In the genomic region with DNA sequence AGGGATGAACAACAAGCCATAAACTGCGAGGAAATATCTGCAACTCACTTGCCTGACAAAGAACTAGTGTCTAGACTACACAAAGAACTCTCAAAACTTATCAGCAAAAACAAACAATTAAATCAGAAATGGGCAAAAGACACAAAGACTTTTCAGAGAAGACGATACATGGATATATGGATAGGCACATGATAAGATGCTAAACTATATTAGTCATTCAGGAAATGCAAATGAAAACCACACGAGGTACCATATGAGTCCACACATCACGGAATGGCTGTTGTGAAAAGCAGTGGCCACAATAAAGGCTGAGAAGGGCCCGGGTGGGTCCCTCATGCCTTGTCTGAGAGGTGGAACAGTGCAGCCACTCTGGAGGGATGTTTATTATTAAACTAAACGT, we compare ENCODE assay signal across 19 cellular contexts.
DNase-seq lines count a peak whose midpoint lies in the region; ATAC-seq lines count a peak whose summit lies in the region.
"Had no signal": no experiment of that assay in that cellular context is flagged by ENCODE, and none has a peak within 500 bp of the region (broad histone marks: within the 10 kb centered on the region; RNA-seq: fewer than 3 reads in every experiment).

No MANE protein-coding gene starts in this region.

- no peaks in the 10 kb centered on the region for H3K9me3 ChIP-seq in SJCRH30 (replicated peaks)
- H3K9me3 ChIP-seq: thoracic aorta had no signal

- no peak overlapping the region for H3K4me3 ChIP-seq in SJCRH30
- H3K4me3 ChIP-seq: thoracic aorta had no signal

- no peaks in the 10 kb centered on the region for H3K36me3 ChIP-seq in SJCRH30
- H3K36me3 ChIP-seq: thoracic aorta had no signal

- no peak overlapping the region for H3K27ac Mint-ChIP-seq in activated naive CD8-positive, alpha-beta T cell treated with anti-CD3 and anti-CD28 coated beads, Interleukin-2, amount 50 U/mL, for 24 hours
- H3K27ac Mint-ChIP-seq in activated naive CD8-positive, alpha-beta T cell treated with anti-CD3 and anti-CD28 coated beads for 36 hours = no peak overlapping the region
- H3K27ac Mint-ChIP-seq: activated B cell treated with CpG ODN at 0.5 μM for 24 hours; effector memory CD8-positive, alpha-beta T cell; nephron progenitor cell; T-helper 17 cell had no signal

- no peak for DNase-seq in activated naive CD8-positive, alpha-beta T cell treated with anti-CD3 and anti-CD28 coated beads, Interleukin-2, amount 50 U/mL, for 24 hours
- DNase-seq in activated naive CD8-positive, alpha-beta T cell treated with anti-CD3 and anti-CD28 coated beads for 36 hours = no peak
- DNase-seq in stimulated activated CD4-positive, alpha-beta T cell treated with anti-CD3 and anti-CD28 coated beads, TNF-alpha, amount 100 ng/mL, for 48 hours (ENCODE audit: low read depth in 3 of 3) = peak; percentile 2 to 4 (median 3)
- DNase-seq in SJCRH30 (no peak), NCI-H187 (lab: John Stamatoyannopoulos, UW) (no peak)
- DNase-seq: activated B cell treated with CpG ODN at 0.5 μM for 24 hours; amniotic stem cell; COR-L47; effector memory CD8-positive, alpha-beta T cell; mesenchymal stem cell; NCI-H446 treated with DMSO at 0.1 percent for 48 hours; nephron progenitor cell; T-helper 17 cell had no signal

- peaks cover 25% of the 10 kb centered on the region for H3K27me3 Mint-ChIP-seq in activated naive CD8-positive, alpha-beta T cell treated with anti-CD3 and anti-CD28 coated beads, Interleukin-2, amount 50 U/mL, for 24 hours
- peaks cover 19% of the 10 kb centered on the region for H3K27me3 Mint-ChIP-seq in activated naive CD8-positive, alpha-beta T cell treated with anti-CD3 and anti-CD28 coated beads for 36 hours

- no peaks in the 10 kb centered on the region for H3K4me1 ChIP-seq in SJCRH30

- H3K4me1 Mint-ChIP-seq in activated naive CD8-positive, alpha-beta T cell treated with anti-CD3 and anti-CD28 coated beads, Interleukin-2, amount 50 U/mL, for 24 hours = peaks cover 2% of the 10 kb centered on the region
- H3K4me1 Mint-ChIP-seq in activated naive CD8-positive, alpha-beta T cell treated with anti-CD3 and anti-CD28 coated beads for 36 hours = peaks cover 5% of the 10 kb centered on the region
- H3K4me1 Mint-ChIP-seq: activated B cell treated with CpG ODN at 0.5 μM for 24 hours; central memory CD8-positive, alpha-beta T cell; T-helper 17 cell had no signal

- H3K27me3 ChIP-seq in SJCRH30 = no peaks in the 10 kb centered on the region

- peak; percentile 65 for ATAC-seq in activated naive CD8-positive, alpha-beta T cell treated with anti-CD3 and anti-CD28 coated beads, Interleukin-2, amount 50 U/mL, for 24 hours
- peak; percentile 72 for ATAC-seq in GM21529 (IDR thresholded peaks at IDR 0.05; ENCODE audit: unreplicated experiment)
- peak; percentile 72 for ATAC-seq in HG03442 (IDR thresholded peaks at IDR 0.05; ENCODE audit: unreplicated experiment)
- ATAC-seq in GM19023 (IDR thresholded peaks at IDR 0.05; ENCODE audit: unreplicated experiment) = no peak
- ATAC-seq: effector memory CD8-positive, alpha-beta T cell; Right ventricle myocardium inferior; T-helper 17 cell had no signal

- no peaks in the 10 kb centered on the region for H3K9me3 Mint-ChIP-seq in activated naive CD8-positive, alpha-beta T cell treated with anti-CD3 and anti-CD28 coated beads, Interleukin-2, amount 50 U/mL, for 24 hours
- no peaks in the 10 kb centered on the region for H3K9me3 Mint-ChIP-seq in activated naive CD8-positive, alpha-beta T cell treated with anti-CD3 and anti-CD28 coated beads for 36 hours
- H3K9me3 Mint-ChIP-seq: activated B cell treated with CpG ODN at 0.5 μM for 24 hours; central memory CD8-positive, alpha-beta T cell; effector memory CD8-positive, alpha-beta T cell had no signal

- H3K27ac ChIP-seq in SJCRH30 = no peak overlapping the region
- H3K27ac ChIP-seq: thoracic aorta had no signal

- H3K4me3 Mint-ChIP-seq in activated naive CD8-positive, alpha-beta T cell treated with anti-CD3 and anti-CD28 coated beads, Interleukin-2, amount 50 U/mL, for 24 hours = no peak overlapping the region
- no peak overlapping the region for H3K4me3 Mint-ChIP-seq in activated naive CD8-positive, alpha-beta T cell treated with anti-CD3 and anti-CD28 coated beads for 36 hours
- H3K4me3 Mint-ChIP-seq: activated B cell treated with CpG ODN at 0.5 μM for 24 hours; central memory CD8-positive, alpha-beta T cell; effector memory CD8-positive, alpha-beta T cell; nephron progenitor cell; T-helper 17 cell had no signal

- no peaks in the 10 kb centered on the region for H3K36me3 Mint-ChIP-seq in activated naive CD8-positive, alpha-beta T cell treated with anti-CD3 and anti-CD28 coated beads, Interleukin-2, amount 50 U/mL, for 24 hours (ENCODE audit: low read depth)
- H3K36me3 Mint-ChIP-seq in activated naive CD8-positive, alpha-beta T cell treated with anti-CD3 and anti-CD28 coated beads for 36 hours = no peaks in the 10 kb centered on the region

Comparison
In these comparisons a context has a peak if more than half of its experiments do, and no peak if none do; other contexts are left out.
1. DNase-seq: peak in stimulated activated CD4-positive, alpha-beta T cell treated with anti-CD3 and anti-CD28 coated beads, TNF-alpha, amount 100 ng/mL, for 48 hours (3 of 3); none in activated naive CD8-positive, alpha-beta T cell treated with anti-CD3 and anti-CD28 coated beads, Interleukin-2, amount 50 U/mL, for 24 hours (single experiment), activated naive CD8-positive, alpha-beta T cell treated with anti-CD3 and anti-CD28 coated beads for 36 hours (single experiment), SJCRH30 (0 of 2) and NCI-H187 (0 of 2).